ENCODE assay signal across 20 cellular contexts in the genomic region with DNA sequence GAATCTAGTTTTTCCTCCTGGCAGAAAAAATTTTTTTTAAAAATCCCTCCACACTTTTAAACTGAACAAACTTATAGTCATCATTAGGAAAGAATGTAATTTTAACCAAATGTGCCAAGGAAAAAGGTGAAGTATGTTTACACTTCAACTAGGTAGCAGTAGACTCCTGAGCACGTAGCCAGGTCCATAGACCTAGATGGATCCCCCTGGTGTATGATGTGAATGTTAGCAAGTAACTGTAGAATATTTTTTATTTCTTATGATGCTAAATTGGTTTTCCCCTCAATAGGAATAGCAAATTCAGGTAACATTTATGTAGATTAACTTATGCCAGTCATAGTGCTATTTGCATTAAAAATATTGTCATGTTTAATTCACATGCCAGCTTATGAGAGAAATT. TPM values are rescaled to one million over a fixed set of nuclear protein-coding genes. Genes with fewer than 3 reads are reported as not detected.
"Had no signal": no experiment of that assay in that cellular context is flagged by ENCODE, and none has a peak within 500 bp of the region (broad histone marks: within the 10 kb centered on the region; RNA-seq: fewer than 3 reads in every experiment).

No MANE protein-coding gene starts in this region.

- H3K27me3 ChIP-seq: neutrophil had no signal

- H3K9me3 ChIP-seq: neutrophil, thoracic aorta had no signal

- H3K27ac Mint-ChIP-seq: activated B cell treated with CpG ODN at 0.5 μM for 24 hours; activated CD8-positive, alpha-beta T cell treated with anti-CD3 and anti-CD28 coated beads, Interleukin-2, amount 10 ng/mL, durations not matched to agents 7 days and 5 days; activated naive CD8-positive, alpha-beta T cell treated with anti-CD3 and anti-CD28 coated beads for 36 hours; activated T-cell treated with anti-CD3 and anti-CD28 coated beads, Interleukin-2, amount 50 U/mL, for 72 hours; brain; natural killer cell; stimulated activated effector memory CD8-positive, alpha-beta T cell treated with anti-CD3 and anti-CD28 coated beads, Interleukin-12 subunit alpha, Interleukin-12 subunit beta, amount 100 ng/mL, for 72 hours had no signal

- H3K36me3 Mint-ChIP-seq: activated naive CD8-positive, alpha-beta T cell treated with anti-CD3 and anti-CD28 coated beads for 36 hours; brain; natural killer cell; stimulated activated effector memory CD8-positive, alpha-beta T cell treated with anti-CD3 and anti-CD28 coated beads, Interleukin-12 subunit alpha, Interleukin-12 subunit beta, amount 100 ng/mL, for 72 hours had no signal

- H3K36me3 ChIP-seq: neutrophil, thoracic aorta had no signal

- H3K9me3 Mint-ChIP-seq: activated B cell treated with CpG ODN at 0.5 μM for 24 hours; activated naive CD8-positive, alpha-beta T cell treated with anti-CD3 and anti-CD28 coated beads for 36 hours; activated T-cell treated with anti-CD3 and anti-CD28 coated beads, Interleukin-2, amount 50 U/mL, for 72 hours; brain; natural killer cell; stimulated activated effector memory CD8-positive, alpha-beta T cell treated with anti-CD3 and anti-CD28 coated beads, Interleukin-12 subunit alpha, Interleukin-12 subunit beta, amount 100 ng/mL, for 72 hours had no signal

- H3K4me1 Mint-ChIP-seq: activated B cell treated with CpG ODN at 0.5 μM for 24 hours; activated naive CD8-positive, alpha-beta T cell treated with anti-CD3 and anti-CD28 coated beads for 36 hours; brain; natural killer cell; stimulated activated effector memory CD8-positive, alpha-beta T cell treated with anti-CD3 and anti-CD28 coated beads, Interleukin-12 subunit alpha, Interleukin-12 subunit beta, amount 100 ng/mL, for 72 hours had no signal

- H3K27me3 Mint-ChIP-seq: activated naive CD8-positive, alpha-beta T cell treated with anti-CD3 and anti-CD28 coated beads for 36 hours; brain had no signal

- H3K4me3 ChIP-seq: thoracic aorta had no signal

- FAIRE-seq: TTC549 had no signal

- H3K4me1 ChIP-seq: parathyroid adenoma had no signal

- ATAC-seq: activated CD8-positive, alpha-beta T cell treated with anti-CD3 and anti-CD28 coated beads, Interleukin-2, amount 10 ng/mL, durations not matched to agents 7 days and 5 days; activated T-cell treated with anti-CD3 and anti-CD28 coated beads, Interleukin-2, amount 50 U/mL, for 72 hours; natural killer cell; stimulated activated effector memory CD8-positive, alpha-beta T cell treated with anti-CD3 and anti-CD28 coated beads, Interleukin-12 subunit alpha, Interleukin-12 subunit beta, amount 100 ng/mL, for 72 hours had no signal

- H3K4me3 Mint-ChIP-seq: activated B cell treated with CpG ODN at 0.5 μM for 24 hours; activated CD8-positive, alpha-beta T cell treated with anti-CD3 and anti-CD28 coated beads, Interleukin-2, amount 10 ng/mL, durations not matched to agents 7 days and 5 days; activated naive CD8-positive, alpha-beta T cell treated with anti-CD3 and anti-CD28 coated beads for 36 hours; activated T-cell treated with anti-CD3 and anti-CD28 coated beads, Interleukin-2, amount 50 U/mL, for 72 hours; brain; natural killer cell; stimulated activated effector memory CD8-positive, alpha-beta T cell treated with anti-CD3 and anti-CD28 coated beads, Interleukin-12 subunit alpha, Interleukin-12 subunit beta, amount 100 ng/mL, for 72 hours had no signal

- DNase-seq: activated B cell treated with CpG ODN at 0.5 μM for 24 hours; activated CD4-positive, alpha-beta T cell treated with anti-CD3 and anti-CD28 coated beads for 48 hours; activated CD8-positive, alpha-beta memory T cell treated with anti-CD3 and anti-CD28 coated beads, Interleukin-2, amount 50 U/mL, for 4 hours; activated CD8-positive, alpha-beta T cell treated with anti-CD3 and anti-CD28 coated beads, Interleukin-2, amount 10 ng/mL, durations not matched to agents 7 days and 5 days; activated gamma-delta T cell treated with Interleukin-2 at 50 U/mL for 16 hours; activated naive CD8-positive, alpha-beta T cell treated with anti-CD3 and anti-CD28 coated beads for 36 hours; activated T-cell treated with anti-CD3 and anti-CD28 coated beads, Interleukin-2, amount 50 U/mL, for 72 hours; amygdala; cerebellar nuclear complex; mesendoderm; natural killer cell; stimulated activated CD4-positive, alpha-beta T cell treated with anti-CD3 and anti-CD28 coated beads, Interleukin-2, amount 100 ng/mL, for 24 hours had no signal

RNA-seq across cellular contexts. Expression of a gene that starts 19.6 kb away (rescaled TPM):
- total RNA-seq: activated B cell treated with CpG ODN at 0.5 μM for 24 hours; activated CD8-positive, alpha-beta T cell treated with anti-CD3 and anti-CD28 coated beads, Interleukin-2, amount 10 ng/mL, durations not matched to agents 7 days and 5 days; activated naive CD8-positive, alpha-beta T cell treated with anti-CD3 and anti-CD28 coated beads for 36 hours; activated T-cell treated with anti-CD3 and anti-CD28 coated beads, Interleukin-2, amount 50 U/mL, for 72 hours; dermis microvascular lymphatic vessel endothelial cell; natural killer cell; T-helper 2 cell treated with Interferon-gamma antibody and Interleukin-4, amounts not matched to agents 100 ng/mL and 5 ng/mL, for 36 hours had no signal
